ENCODE assay signal across 22 cellular contexts in the genomic region with DNA sequence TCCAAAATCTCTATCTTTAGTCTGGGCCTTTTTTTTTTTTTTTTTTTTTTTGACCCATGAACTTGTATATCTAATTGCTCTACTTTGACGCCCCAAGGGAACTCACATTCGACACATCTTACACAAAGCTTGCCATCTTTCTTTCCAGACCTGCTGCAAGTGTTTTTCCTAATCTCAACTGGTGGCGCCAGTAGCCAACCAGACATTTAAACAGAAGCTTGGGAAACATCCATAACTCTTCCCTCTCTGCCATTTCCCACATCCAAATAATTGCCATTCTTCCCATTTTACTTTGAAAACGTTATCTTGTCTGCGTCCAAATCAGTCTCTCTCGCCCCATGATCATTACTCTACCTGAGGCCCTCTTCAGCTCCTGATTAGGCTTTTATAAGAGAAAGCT.
"Had no signal": no experiment of that assay in that cellular context is flagged by ENCODE, and none has a peak within 500 bp of the region (broad histone marks: within the 10 kb centered on the region; RNA-seq: fewer than 3 reads in every experiment).

No MANE protein-coding gene starts in this region.

- H3K36me3 Mint-ChIP-seq: activated naive CD4-positive, alpha-beta T cell treated with anti-CD3 and anti-CD28 coated beads, Interleukin-2, amount 10 ng/mL, durations not matched to agents 7 days and 5 days; activated naive CD8-positive, alpha-beta T cell treated with anti-CD3 and anti-CD28 coated beads for 36 hours; WTC11 had no signal

- H3K4me1 Mint-ChIP-seq: activated naive CD4-positive, alpha-beta T cell treated with anti-CD3 and anti-CD28 coated beads, Interleukin-2, amount 10 ng/mL, durations not matched to agents 7 days and 5 days; activated naive CD8-positive, alpha-beta T cell treated with anti-CD3 and anti-CD28 coated beads for 36 hours; activated T-helper 17 cell treated with anti-CD3 and anti-CD28 coated beads, Interleukin-2, amount 50 U/mL, for 72 hours; T-helper 17 cell had no signal

- ATAC-seq: activated T-helper 17 cell treated with anti-CD3 and anti-CD28 coated beads, Interleukin-2, amount 50 U/mL, for 72 hours; T-helper 17 cell had no signal

- H3K27ac ChIP-seq: coronary artery had no signal

- H3K27ac Mint-ChIP-seq: activated naive CD4-positive, alpha-beta T cell treated with anti-CD3 and anti-CD28 coated beads, Interleukin-2, amount 10 ng/mL, durations not matched to agents 7 days and 5 days; activated naive CD8-positive, alpha-beta T cell treated with anti-CD3 and anti-CD28 coated beads for 36 hours; activated T-helper 17 cell treated with anti-CD3 and anti-CD28 coated beads, Interleukin-2, amount 50 U/mL, for 72 hours; T-helper 17 cell; WTC11 had no signal

- H3K27me3 Mint-ChIP-seq: activated naive CD4-positive, alpha-beta T cell treated with anti-CD3 and anti-CD28 coated beads, Interleukin-2, amount 10 ng/mL, durations not matched to agents 7 days and 5 days had no signal

- DNase-seq: activated CD4-positive, alpha-beta T cell treated with anti-CD3 and anti-CD28 coated beads for 48 hours; activated CD4-positive, alpha-beta T cell treated with anti-CD3 and anti-CD28 coated beads, Interleukin-2, amount 50 U/mL, for 48 hours; activated CD4-positive, CD25-positive, alpha-beta regulatory T cell treated with anti-CD3 and anti-CD28 coated beads, Interleukin-2, amount 50 U/mL, for 72 hours; activated CD8-positive, alpha-beta memory T cell treated with anti-CD3 and anti-CD28 coated beads for 24 hours; activated gamma-delta T cell treated with Interleukin-2 at 50 U/mL for 16 hours; activated naive CD4-positive, alpha-beta T cell treated with anti-CD3 and anti-CD28 coated beads, Interleukin-2, amount 10 ng/mL, durations not matched to agents 7 days and 5 days; activated naive CD8-positive, alpha-beta T cell treated with anti-CD3 and anti-CD28 coated beads for 36 hours; activated T-cell treated with anti-CD3 and anti-CD28 coated beads for 4 hours; activated T-cell treated with anti-CD3 and anti-CD28 coated beads, Interleukin-2, amount 50 U/mL, for 48 hours; anterior cingulate cortex; caudate nucleus; NCI-H1105 treated with DMSO at 0.1 percent for 48 hours; NCI-H1436 treated with DMSO at 0.1 percent for 48 hours; NCI-H1930; NCI-H2107; NCI-H748 treated with DMSO at 0.1 percent for 48 hours; SIG-M5; T-helper 17 cell; T-helper 9 cell had no signal

- H3K4me3 ChIP-seq: coronary artery had no signal

- H3K9me3 Mint-ChIP-seq: activated naive CD4-positive, alpha-beta T cell treated with anti-CD3 and anti-CD28 coated beads, Interleukin-2, amount 10 ng/mL, durations not matched to agents 7 days and 5 days; activated naive CD8-positive, alpha-beta T cell treated with anti-CD3 and anti-CD28 coated beads for 36 hours; activated T-helper 17 cell treated with anti-CD3 and anti-CD28 coated beads, Interleukin-2, amount 50 U/mL, for 72 hours; WTC11 had no signal

- H3K4me3 Mint-ChIP-seq: activated naive CD4-positive, alpha-beta T cell treated with anti-CD3 and anti-CD28 coated beads, Interleukin-2, amount 10 ng/mL, durations not matched to agents 7 days and 5 days; activated naive CD8-positive, alpha-beta T cell treated with anti-CD3 and anti-CD28 coated beads for 36 hours; activated T-helper 17 cell treated with anti-CD3 and anti-CD28 coated beads, Interleukin-2, amount 50 U/mL, for 72 hours; T-helper 17 cell; WTC11 had no signal
